In genomic region chr15:75104804-75105557, GRCh38 we compare ENCODE assay signal across 8 cellular contexts.
DNase-seq lines count a peak whose midpoint lies in the region; ATAC-seq and TF ChIP-seq lines count a peak whose summit lies in the region.

No MANE protein-coding gene starts in this region.

- H3K9ac ChIP-seq in MM.1S (ENCODE audit: low read length): no peak overlapping the region

- peaks cover 3% of the 10 kb centered on the region for H3K27me3 ChIP-seq in DOHH2 (ENCODE audit: control insufficient read depth, low read length)
- no peaks in the 10 kb centered on the region for H3K27me3 ChIP-seq in MM.1S (replicated peaks; ENCODE audit: insufficient read depth, low read length)

- H3K9me2 ChIP-seq in DOHH2 (replicated peaks; ENCODE audit: control insufficient read depth, low read length) (no peaks in the 10 kb centered on the region), MM.1S (replicated peaks; ENCODE audit: insufficient read depth, low read length) (no peaks in the 10 kb centered on the region)

- H3K4me1 ChIP-seq in DOHH2 (ENCODE audit: control insufficient read depth, low read length): peaks cover 12% of the 10 kb centered on the region
- H3K4me1 ChIP-seq in MM.1S (ENCODE audit: low read length): peaks cover 32% of the 10 kb centered on the region

- TF ChIP-seq CTCF in DOHH2 (IDR thresholded peaks at IDR 0.05; ENCODE audit: low read depth, low read length, poor library complexity, severe bottlenecking) (no peak), GM20000 (IDR thresholded peaks at IDR 0.05; ENCODE audit: extremely low read depth, missing control alignments) (no peak), MM.1S (IDR thresholded peaks at IDR 0.05; ENCODE audit: low read length) (no peak)

- H3K27ac ChIP-seq in DOHH2 (ENCODE audit: low read depth, low read length) (no peak overlapping the region), MM.1S (ENCODE audit: low read length) (no peak overlapping the region; the same call in 1 of the 2 replicates)

- H2AFZ ChIP-seq in MM.1S (ENCODE audit: low read length): no peak overlapping the region

- no peaks in the 10 kb centered on the region for H3K36me3 ChIP-seq in DOHH2 (ENCODE audit: control insufficient read depth, low read length)
- H3K36me3 ChIP-seq in MM.1S (replicated peaks; ENCODE audit: insufficient read depth, low read length): no peaks in the 10 kb centered on the region

- no peaks in the 10 kb centered on the region for H4K20me1 ChIP-seq in DOHH2 (ENCODE audit: control insufficient read depth, insufficient read depth, low read depth, low read length)
- no peaks in the 10 kb centered on the region for H4K20me1 ChIP-seq in MM.1S (ENCODE audit: insufficient read depth, low read length)

- H3K4me2 ChIP-seq in DOHH2 (ENCODE audit: low read length): peak overlapping the region; percentile 14; the same call in 1 of the 2 replicates
- no peak overlapping the region for H3K4me2 ChIP-seq in MM.1S (ENCODE audit: low read depth, low read length)

- DNase-seq in GM20000 (ENCODE audit: low spot score) (peak; percentile 79), MM.1S (peak; percentile 25), glomerular endothelial cell (ENCODE audit: extremely low read depth, low read depth, low spot score) (peak; percentile 88), skeletal muscle cell (ENCODE audit: low read depth) (peak; percentile 84), occipital lobe (lab: John Stamatoyannopoulos, UW) (no peak)
- peak; percentile 21 to 50 for DNase-seq in activated CD4-positive, alpha-beta T cell treated with anti-CD3 and anti-CD28 coated beads, Interleukin-2, amount 50 U/mL, for 48 hours

- H3K79me2 ChIP-seq in DOHH2 (ENCODE audit: control insufficient read depth, low read length) (no peaks in the 10 kb centered on the region), MM.1S (ENCODE audit: low read length) (no peaks in the 10 kb centered on the region)

- H3K9me3 ChIP-seq in DOHH2 (ENCODE audit: control insufficient read depth, insufficient read depth, low read length) (no peaks in the 10 kb centered on the region), MM.1S (replicated peaks; ENCODE audit: insufficient read depth, low read length) (no peaks in the 10 kb centered on the region)

- ATAC-seq in HG03378 (IDR thresholded peaks at IDR 0.05; ENCODE audit: unreplicated experiment): no peak

- H3F3A ChIP-seq in DOHH2 (ENCODE audit: control insufficient read depth, insufficient read depth) (no peaks in the 10 kb centered on the region), MM.1S (ENCODE audit: insufficient read depth, low read length) (no peaks in the 10 kb centered on the region)

- H3K4me3 ChIP-seq in DOHH2 (ENCODE audit: low read length) (no peak overlapping the region), MM.1S (ENCODE audit: low read length) (no peak overlapping the region), skeletal muscle cell (ENCODE audit: low read depth, low read length) (no peak overlapping the region)
